Comparison of ENCODE assay signal across 27 cellular contexts in the genomic region with DNA sequence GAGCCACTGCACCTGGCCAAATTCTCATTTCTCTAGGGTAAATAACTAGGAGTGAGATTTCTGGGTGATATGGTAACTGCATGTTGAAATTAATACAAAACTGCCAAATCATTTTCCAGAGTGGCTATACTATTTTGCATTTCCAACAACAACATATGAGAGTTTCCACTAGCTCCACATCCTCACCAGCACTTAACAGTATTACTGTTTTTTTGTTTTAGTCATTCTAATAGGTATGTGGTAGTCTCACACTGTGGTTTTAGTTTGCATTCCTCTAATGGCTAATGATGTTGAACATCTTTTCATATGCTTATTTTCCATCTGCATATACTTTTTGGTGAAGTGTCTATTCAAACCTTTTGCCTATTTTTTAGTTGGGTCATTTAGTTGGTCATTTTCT. TPM values are rescaled to one million over a fixed set of nuclear protein-coding genes. Genes with fewer than 3 reads are reported as not detected.
DNase-seq lines count a peak whose midpoint lies in the region; ATAC-seq lines count a peak whose summit lies in the region.
"Had no signal": no experiment of that assay in that cellular context is flagged by ENCODE, and none has a peak within 500 bp of the region (broad histone marks: within the 10 kb centered on the region; RNA-seq: fewer than 3 reads in every experiment).

No MANE protein-coding gene starts in this region.

- no peak overlapping the region for H3K4me3 Mint-ChIP-seq in activated T-helper 2 cell treated with anti-CD3 and anti-CD28 coated beads, Interferon-gamma antibody, Interleukin-2, Interleukin-4, amounts not matched to agents 10 μg/mL and 5 μg/mL and 100 μg/mL, durations not matched to agents 14 hours and 24 hours and 36 hours (ENCODE audit: low read depth)
- no peak overlapping the region for H3K4me3 Mint-ChIP-seq in naive thymus-derived CD4-positive, alpha-beta T cell
- H3K4me3 Mint-ChIP-seq: activated naive CD8-positive, alpha-beta T cell treated with anti-CD3 and anti-CD28 coated beads, Interleukin-2, amount 10 ng/mL, durations not matched to agents 7 days and 5 days had no signal

- no peak overlapping the region for H3K27ac ChIP-seq in naive thymus-derived CD4-positive, alpha-beta T cell (ENCODE audit: low read depth, low read length)
- H3K27ac ChIP-seq: BLaER1 treated with 17β-estradiol and CSF1 and Interleukin-3, amounts not matched to agents 10 nM and 100 nM; gastrocnemius medialis; hepatocyte; KMS-11; WERI-Rb-1 had no signal

- peaks cover 34% of the 10 kb centered on the region for H3K4me1 Mint-ChIP-seq in activated T-helper 2 cell treated with anti-CD3 and anti-CD28 coated beads, Interferon-gamma antibody, Interleukin-2, Interleukin-4, amounts not matched to agents 10 μg/mL and 5 μg/mL and 100 μg/mL, durations not matched to agents 14 hours and 24 hours and 36 hours (ENCODE audit: low read depth)
- H3K4me1 Mint-ChIP-seq in naive thymus-derived CD4-positive, alpha-beta T cell: peaks cover 17 to 51% (median 38%) of the 10 kb centered on the region in 7 donors

- ATAC-seq in activated naive CD4-positive, alpha-beta T cell treated with anti-CD3 and anti-CD28 coated beads, Interleukin-2, amount 50 U/mL, for 72 hours: no peak
- ATAC-seq in naive thymus-derived CD4-positive, alpha-beta T cell: no peak
- no peak for ATAC-seq in GM21737 (IDR thresholded peaks at IDR 0.05; ENCODE audit: unreplicated experiment)
- ATAC-seq in HG02610 (IDR thresholded peaks at IDR 0.05; ENCODE audit: unreplicated experiment): no peak
- ATAC-seq: gastrocnemius medialis, Panc1 had no signal

- intact Hi-C loops in activated T-helper 2 cell treated with anti-CD3 and anti-CD28 coated beads, Interferon-gamma antibody, Interleukin-2, Interleukin-4, amounts not matched to agents 10 μg/mL and 5 μg/mL and 100 μg/mL, durations not matched to agents 14 hours and 24 hours and 36 hours (cut with micrococcal nuclease): loop anchor here (5.0 kb wide), 1 partner anchor 566 kb away; no protein-coding TSS in a partner anchor
- intact Hi-C loops in naive thymus-derived CD4-positive, alpha-beta T cell (cut with micrococcal nuclease): loop anchor here in 1 of 2 donors (5.0 kb wide), 1 partner anchor 981 kb away; the partner anchor contains the start of genes RAD51B and ZFYVE26

- H3K36me3 Mint-ChIP-seq in activated naive CD4-positive, alpha-beta T cell treated with anti-CD3 and anti-CD28 coated beads, Interleukin-2, amount 50 U/mL, for 72 hours: peaks cover 11 to 29% of the 10 kb centered on the region in 2 donors
- peaks cover 18% of the 10 kb centered on the region for H3K36me3 Mint-ChIP-seq in activated T-helper 2 cell treated with anti-CD3 and anti-CD28 coated beads, Interferon-gamma antibody, Interleukin-2, Interleukin-4, amounts not matched to agents 10 μg/mL and 5 μg/mL and 100 μg/mL, durations not matched to agents 14 hours and 24 hours and 36 hours (ENCODE audit: low read depth)
- peaks cover 8 to 22% (median 10%) of the 10 kb centered on the region in 5 donors for H3K36me3 Mint-ChIP-seq in naive thymus-derived CD4-positive, alpha-beta T cell

- no peaks in the 10 kb centered on the region for H3K27me3 Mint-ChIP-seq in activated T-helper 2 cell treated with anti-CD3 and anti-CD28 coated beads, Interferon-gamma antibody, Interleukin-2, Interleukin-4, amounts not matched to agents 10 μg/mL and 5 μg/mL and 100 μg/mL, durations not matched to agents 14 hours and 24 hours and 36 hours (ENCODE audit: low read depth)
- peaks cover 0 to 4% (median 0%) of the 10 kb centered on the region in 5 donors for H3K27me3 Mint-ChIP-seq in naive thymus-derived CD4-positive, alpha-beta T cell
- H3K27me3 Mint-ChIP-seq: activated naive CD8-positive, alpha-beta T cell treated with anti-CD3 and anti-CD28 coated beads, Interleukin-2, amount 10 ng/mL, durations not matched to agents 7 days and 5 days had no signal

- H3K4me3 ChIP-seq in naive thymus-derived CD4-positive, alpha-beta T cell (ENCODE audit: low read length): no peak overlapping the region
- H3K4me3 ChIP-seq: BLaER1 treated with 17β-estradiol and CSF1 and Interleukin-3, amounts not matched to agents 10 nM and 100 nM; gastrocnemius medialis; hepatocyte had no signal

- no peaks in the 10 kb centered on the region for H3K9me3 ChIP-seq in naive thymus-derived CD4-positive, alpha-beta T cell (ENCODE audit: control insufficient read depth in 2 of 3, low read length in 3 of 3)
- H3K9me3 ChIP-seq: gastrocnemius medialis had no signal

- POLR2A ChIA-PET in naive thymus-derived CD4-positive, alpha-beta T cell (lab: Charles Lee): interaction anchor here (1.1 to 22.1 kb wide), 2 partner anchors 9 to 13 kb away, joined by 4 to 1273 read pairs; no protein-coding TSS in a partner anchor

- H3K27ac Mint-ChIP-seq in activated naive CD4-positive, alpha-beta T cell treated with anti-CD3 and anti-CD28 coated beads, Interleukin-2, amount 50 U/mL, for 72 hours: peak overlapping the region; percentile 94 to 98
- H3K27ac Mint-ChIP-seq in activated T-helper 2 cell treated with anti-CD3 and anti-CD28 coated beads, Interferon-gamma antibody, Interleukin-2, Interleukin-4, amounts not matched to agents 10 μg/mL and 5 μg/mL and 100 μg/mL, durations not matched to agents 14 hours and 24 hours and 36 hours: peak overlapping the region; percentile 26
- H3K27ac Mint-ChIP-seq in naive thymus-derived CD4-positive, alpha-beta T cell: peak overlapping the region in 6 of 9 donors; percentile 14 to 66 (median 22)

- CTCF ChIA-PET in naive thymus-derived CD4-positive, alpha-beta T cell (lab: Charles Lee): interaction anchor here (0.9 kb wide), 1 partner anchor 10 kb away, joined by 6 read pairs; no protein-coding TSS in a partner anchor

- DNase-seq in activated naive CD4-positive, alpha-beta T cell treated with anti-CD3 and anti-CD28 coated beads, Interleukin-2, amount 50 U/mL, for 72 hours (ENCODE audit: low spot score in 2 of 2): no peak
- DNase-seq in activated naive CD4-positive, alpha-beta T cell treated with Interleukin-2 at 50 U/mL for 16 hours: no peak
- no peak for DNase-seq in activated T-helper 2 cell treated with anti-CD3 and anti-CD28 coated beads, Interferon-gamma antibody, Interleukin-2, Interleukin-4, amounts not matched to agents 10 μg/mL and 5 μg/mL and 100 μg/mL, durations not matched to agents 14 hours and 24 hours and 36 hours (ENCODE audit: low spot score)
- no peak for DNase-seq in naive thymus-derived CD4-positive, alpha-beta T cell
- DNase-seq in NCI-H128 (lab: John Stamatoyannopoulos, UW; ENCODE audit: unreplicated experiment): no peak
- DNase-seq: activated naive CD8-positive, alpha-beta T cell treated with anti-CD3 and anti-CD28 coated beads, Interleukin-2, amount 10 ng/mL, durations not matched to agents 7 days and 5 days; activated T-cell treated with anti-CD3 and anti-CD28 coated beads for 4 hours; caudate nucleus; dermis blood vessel endothelial cell; DMS79 treated with DMSO at 0.1 percent for 48 hours; gastrocnemius medialis; MM.1S; NCI-H1417; NCI-H2081; NCI-H2227 treated with DMSO at 0.1 percent for 48 hours; NCI-H526 treated with DMSO at 0.1 percent for 48 hours; occipital lobe; SHP77 treated with DMSO at 0.1 percent for 48 hours; SW 1271; T-helper 9 cell; WERI-Rb-1 had no signal

- H3K4me1 ChIP-seq in naive thymus-derived CD4-positive, alpha-beta T cell (ENCODE audit: control insufficient read depth in 2 of 2, insufficient read depth in 2 of 2, low read length in 2 of 2): peaks cover 11 to 18% of the 10 kb centered on the region in 2 donors

- H3K27me3 ChIP-seq in naive thymus-derived CD4-positive, alpha-beta T cell (ENCODE audit: control insufficient read depth in 2 of 2, insufficient read depth in 2 of 2, low read length in 2 of 2): no peaks in the 10 kb centered on the region
- H3K27me3 ChIP-seq: BLaER1 treated with 17β-estradiol and CSF1 and Interleukin-3, amounts not matched to agents 10 nM and 100 nM; gastrocnemius medialis; hepatocyte had no signal

- peaks cover 0 to 17% of the 10 kb centered on the region in 2 donors for H3K9me3 Mint-ChIP-seq in activated naive CD4-positive, alpha-beta T cell treated with anti-CD3 and anti-CD28 coated beads, Interleukin-2, amount 50 U/mL, for 72 hours
- H3K9me3 Mint-ChIP-seq in activated T-helper 2 cell treated with anti-CD3 and anti-CD28 coated beads, Interferon-gamma antibody, Interleukin-2, Interleukin-4, amounts not matched to agents 10 μg/mL and 5 μg/mL and 100 μg/mL, durations not matched to agents 14 hours and 24 hours and 36 hours: peaks cover 24% of the 10 kb centered on the region
- H3K9me3 Mint-ChIP-seq in naive thymus-derived CD4-positive, alpha-beta T cell: peaks cover 5 to 24% (median 12%) of the 10 kb centered on the region in 11 donors

- H3K36me3 ChIP-seq in naive thymus-derived CD4-positive, alpha-beta T cell (ENCODE audit: control insufficient read depth in 2 of 3, insufficient read depth in 3 of 3, low read length in 3 of 3): peaks cover 0 to 5% (median 0%) of the 10 kb centered on the region in 3 experiments
- H3K36me3 ChIP-seq: gastrocnemius medialis, WERI-Rb-1 had no signal

RNA-seq across cellular contexts. Expression of gene ZFP36L1, which starts 5.8 kb away (rescaled TPM):
- 100 to 1,000 TPM in 1 of 2 donors, 10 to 100 TPM in 1; 73.4 to 158 TPM for total RNA-seq in activated naive CD4-positive, alpha-beta T cell treated with anti-CD3 and anti-CD28 coated beads, Interleukin-2, amount 50 U/mL, for 72 hours
- 70.0 and 73.4 TPM in 2 replicates for total RNA-seq in activated T-helper 2 cell treated with anti-CD3 and anti-CD28 coated beads, Interferon-gamma antibody, Interleukin-2, Interleukin-4, amounts not matched to agents 10 μg/mL and 5 μg/mL and 100 μg/mL, durations not matched to agents 14 hours and 24 hours and 36 hours
- 100 to 1,000 TPM in 4 of 5 experiments, 10 to 100 TPM in 1; 82.0 to 231 (median 203) TPM for total RNA-seq in naive thymus-derived CD4-positive, alpha-beta T cell
- polyA plus RNA-seq in naive thymus-derived CD4-positive, alpha-beta T cell: 100 to 1,000 TPM in 1 of 2 donors, 10 to 100 TPM in 1; 85.6 to 160 TPM

Comparison
In these comparisons a context has a peak if more than half of its experiments do, and no peak if none do; other contexts are left out.
1. H3K27ac Mint-ChIP-seq: peak in every context shown above with its lines; median percentile 96 in activated naive CD4-positive, alpha-beta T cell treated with anti-CD3 and anti-CD28 coated beads, Interleukin-2, amount 50 U/mL, for 72 hours; 26 in activated T-helper 2 cell treated with anti-CD3 and anti-CD28 coated beads, Interferon-gamma antibody, Interleukin-2, Interleukin-4, amounts not matched to agents 10 μg/mL and 5 μg/mL and 100 μg/mL, durations not matched to agents 14 hours and 24 hours and 36 hours; 22 in naive thymus-derived CD4-positive, alpha-beta T cell.